16 cellular contexts compared by ENCODE assay signal in the genomic region with DNA sequence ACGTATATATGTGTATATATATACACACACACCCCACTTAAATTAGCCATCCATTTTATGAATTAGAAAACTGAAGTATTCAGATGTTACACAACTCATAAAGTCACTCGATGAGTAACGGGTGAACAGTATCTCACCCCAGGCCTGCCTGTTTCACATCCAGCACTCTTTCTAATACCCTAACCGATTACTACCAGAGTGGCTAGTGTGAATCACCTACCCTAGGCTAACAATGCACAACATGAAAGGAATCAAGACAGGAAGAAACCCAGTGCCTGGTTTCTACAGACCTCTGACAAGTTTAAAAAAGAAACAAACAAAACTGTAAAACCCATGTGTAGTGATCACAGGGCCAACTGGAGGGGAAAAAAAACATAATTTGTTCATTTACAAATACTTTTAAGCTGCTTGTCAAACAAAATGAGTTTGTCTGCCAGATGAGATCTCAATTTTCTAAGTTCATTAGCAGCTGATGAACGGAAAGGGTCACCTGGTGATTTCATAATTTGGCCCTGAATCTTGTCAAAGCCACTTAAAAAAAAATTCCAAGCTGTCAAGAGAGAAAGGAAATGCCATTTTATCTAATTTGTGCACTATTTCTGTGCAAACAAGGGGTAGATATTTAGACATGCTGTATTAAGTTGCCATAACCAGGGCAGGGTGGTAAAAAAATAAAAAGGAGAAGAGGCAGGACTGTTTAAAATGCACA.
DNase-seq lines count a peak whose midpoint lies in the region; ATAC-seq and TF ChIP-seq lines count a peak whose summit lies in the region.
"Had no signal": no experiment of that assay in that cellular context is flagged by ENCODE, and none has a peak within 500 bp of the region (broad histone marks: within the 10 kb centered on the region; RNA-seq: fewer than 3 reads in every experiment).

No MANE protein-coding gene starts in this region.

- H3K14ac ChIP-seq in trophoblast cell (ENCODE audit: low read length): no peak overlapping the region

- no peak overlapping the region for H4K91ac ChIP-seq in trophoblast cell (ENCODE audit: low read depth, low read length)

- H2BK5ac ChIP-seq in trophoblast cell (ENCODE audit: low read depth, low read length, poor library complexity): no peak overlapping the region

- no peak overlapping the region for H2BK12ac ChIP-seq in trophoblast cell (ENCODE audit: low read length)

- peaks cover 2 to 5% of the 10 kb centered on the region in 2 experiments for H3K36me3 ChIP-seq in trophoblast cell (ENCODE audit: control insufficient read depth in 1 of 2, insufficient read depth in 2 of 2, low read length in 2 of 2)
- H3K36me3 ChIP-seq: esophagus squamous epithelium had no signal

- TF ChIP-seq POLR2A in NB4 (IDR thresholded peaks at IDR 0.05; ENCODE audit: extremely low read depth, insufficient read length): no peak

- peak in 2 of 3 experiments; percentile 1 to 49 for DNase-seq in NCI-H1417 (lab: John Stamatoyannopoulos, UW)
- no peak for DNase-seq in NCI-H1417 treated with DMSO at 0.1 percent for 48 hours (lab: John Stamatoyannopoulos, UW)
- peak; percentile 16 for DNase-seq in NB4 (ENCODE audit: low read depth)
- DNase-seq in epithelial cell of esophagus (ENCODE audit: low read depth): peak; percentile 44
- DNase-seq in trophoblast cell: peak in 1 of 2 donors; percentile 5
- no peak for DNase-seq in epidermal melanocyte (ENCODE audit: insufficient read length, low spot score)
- DNase-seq: 8988T; activated CD8-positive, alpha-beta memory T cell treated with anti-CD3 and anti-CD28 coated beads, Interleukin-2, amount 50 U/mL, for 4 hours; esophagus squamous epithelium; H9; NK-92 treated with Interleukin-12 subunit alpha and Interleukin-12 subunit beta, amount 100 ng/mL, for 24 hours; posterior cingulate gyrus had no signal

- no peak overlapping the region for H2BK120ac ChIP-seq in trophoblast cell (ENCODE audit: insufficient read depth, low read length, poor library complexity)

- H3K4me2 ChIP-seq in trophoblast cell (ENCODE audit: low read length): no peak overlapping the region

- H3K79me1 ChIP-seq in trophoblast cell (ENCODE audit: low read length): no peaks in the 10 kb centered on the region

- peaks cover 7% of the 10 kb centered on the region for H3K9me3 ChIP-seq in trophoblast cell (ENCODE audit: insufficient read depth, low read depth, low read length)

- no peak overlapping the region for H3K18ac ChIP-seq in trophoblast cell (ENCODE audit: low read length)

- H3K9ac ChIP-seq in trophoblast cell (ENCODE audit: low read length): no peak overlapping the region

- peak overlapping the region; percentile 53 for H3K27ac ChIP-seq in trophoblast cell (ENCODE audit: low read depth, low read length)
- H3K27ac ChIP-seq: esophagus squamous epithelium, tibial nerve had no signal

- TF ChIP-seq CTCF in NB4 (IDR thresholded peaks at IDR 0.05; ENCODE audit: low read depth, low read length) (no peak), epithelial cell of esophagus (IDR thresholded peaks at IDR 0.05; ENCODE audit: insufficient read depth, low read depth, low read length, missing control alignments) (no peak)

- WGBS in trophoblast cell (ENCODE audit: extremely low coverage, insufficient coverage, insufficient read length): no CpG with 5 or more reads among the region's 5 CpGs

- H4K8ac ChIP-seq in trophoblast cell (ENCODE audit: low read depth, low read length): no peak overlapping the region

- H3K23ac ChIP-seq in trophoblast cell (ENCODE audit: low read length): no peak overlapping the region

- no peak overlapping the region for H2AFZ ChIP-seq in trophoblast cell (ENCODE audit: insufficient read depth, low read length, poor library complexity)

- no peak overlapping the region for H3K4me3 ChIP-seq in NB4 (ENCODE audit: low read depth, low read length)
- H3K4me3 ChIP-seq in epithelial cell of esophagus (ENCODE audit: low read length): no peak overlapping the region
- no peak overlapping the region for H3K4me3 ChIP-seq in trophoblast cell (ENCODE audit: low read depth, low read length)
- H3K4me3 ChIP-seq: body of pancreas, esophagus squamous epithelium, tibial nerve had no signal

- H3K27me3 ChIP-seq in trophoblast cell (ENCODE audit: insufficient read depth, low read length): no peaks in the 10 kb centered on the region
- H3K27me3 ChIP-seq: body of pancreas, esophagus squamous epithelium, tibial nerve had no signal

- peaks cover 0 to 4% of the 10 kb centered on the region in 2 experiments for H3K4me1 ChIP-seq in trophoblast cell (ENCODE audit: control insufficient read depth in 1 of 2, insufficient read depth in 2 of 2, low read length in 2 of 2)

- H2AK5ac ChIP-seq in trophoblast cell (ENCODE audit: low read length): no peak overlapping the region

- H3K79me2 ChIP-seq in trophoblast cell (ENCODE audit: control insufficient read depth, insufficient read depth, low read length, poor library complexity): no peaks in the 10 kb centered on the region

- ATAC-seq in GM18517 (IDR thresholded peaks at IDR 0.05; ENCODE audit: unreplicated experiment) (no peak), GM21526 (IDR thresholded peaks at IDR 0.05; ENCODE audit: low FRiP score, unreplicated experiment) (no peak)
- ATAC-seq: body of pancreas had no signal

- no peak overlapping the region for H4K12ac ChIP-seq in trophoblast cell (ENCODE audit: low read depth, low read length)

- H3K4ac ChIP-seq in trophoblast cell (ENCODE audit: low read depth, low read length): no peak overlapping the region

Comparison
In these comparisons a context has a peak if more than half of its experiments do, and no peak if none do; other contexts are left out.
1. DNase-seq: peak in NCI-H1417 (2 of 3), NB4 (single experiment) and epithelial cell of esophagus (single experiment); none in NCI-H1417 treated with DMSO at 0.1 percent for 48 hours (single experiment) and epidermal melanocyte (single experiment).